Comparison of ENCODE assay signal across 1 cellular context in genomic region chr17:83072600-83073358, GRCh38.
TF ChIP-seq lines count a peak whose summit lies in the region.

No MANE protein-coding gene starts in this region.

TF ChIP-seq in GM23338, 12 proteins besides CTCF, POLR2A, EP300 and RAD21 (continued from another document):
- TF ChIP-seq, protein P1, sequence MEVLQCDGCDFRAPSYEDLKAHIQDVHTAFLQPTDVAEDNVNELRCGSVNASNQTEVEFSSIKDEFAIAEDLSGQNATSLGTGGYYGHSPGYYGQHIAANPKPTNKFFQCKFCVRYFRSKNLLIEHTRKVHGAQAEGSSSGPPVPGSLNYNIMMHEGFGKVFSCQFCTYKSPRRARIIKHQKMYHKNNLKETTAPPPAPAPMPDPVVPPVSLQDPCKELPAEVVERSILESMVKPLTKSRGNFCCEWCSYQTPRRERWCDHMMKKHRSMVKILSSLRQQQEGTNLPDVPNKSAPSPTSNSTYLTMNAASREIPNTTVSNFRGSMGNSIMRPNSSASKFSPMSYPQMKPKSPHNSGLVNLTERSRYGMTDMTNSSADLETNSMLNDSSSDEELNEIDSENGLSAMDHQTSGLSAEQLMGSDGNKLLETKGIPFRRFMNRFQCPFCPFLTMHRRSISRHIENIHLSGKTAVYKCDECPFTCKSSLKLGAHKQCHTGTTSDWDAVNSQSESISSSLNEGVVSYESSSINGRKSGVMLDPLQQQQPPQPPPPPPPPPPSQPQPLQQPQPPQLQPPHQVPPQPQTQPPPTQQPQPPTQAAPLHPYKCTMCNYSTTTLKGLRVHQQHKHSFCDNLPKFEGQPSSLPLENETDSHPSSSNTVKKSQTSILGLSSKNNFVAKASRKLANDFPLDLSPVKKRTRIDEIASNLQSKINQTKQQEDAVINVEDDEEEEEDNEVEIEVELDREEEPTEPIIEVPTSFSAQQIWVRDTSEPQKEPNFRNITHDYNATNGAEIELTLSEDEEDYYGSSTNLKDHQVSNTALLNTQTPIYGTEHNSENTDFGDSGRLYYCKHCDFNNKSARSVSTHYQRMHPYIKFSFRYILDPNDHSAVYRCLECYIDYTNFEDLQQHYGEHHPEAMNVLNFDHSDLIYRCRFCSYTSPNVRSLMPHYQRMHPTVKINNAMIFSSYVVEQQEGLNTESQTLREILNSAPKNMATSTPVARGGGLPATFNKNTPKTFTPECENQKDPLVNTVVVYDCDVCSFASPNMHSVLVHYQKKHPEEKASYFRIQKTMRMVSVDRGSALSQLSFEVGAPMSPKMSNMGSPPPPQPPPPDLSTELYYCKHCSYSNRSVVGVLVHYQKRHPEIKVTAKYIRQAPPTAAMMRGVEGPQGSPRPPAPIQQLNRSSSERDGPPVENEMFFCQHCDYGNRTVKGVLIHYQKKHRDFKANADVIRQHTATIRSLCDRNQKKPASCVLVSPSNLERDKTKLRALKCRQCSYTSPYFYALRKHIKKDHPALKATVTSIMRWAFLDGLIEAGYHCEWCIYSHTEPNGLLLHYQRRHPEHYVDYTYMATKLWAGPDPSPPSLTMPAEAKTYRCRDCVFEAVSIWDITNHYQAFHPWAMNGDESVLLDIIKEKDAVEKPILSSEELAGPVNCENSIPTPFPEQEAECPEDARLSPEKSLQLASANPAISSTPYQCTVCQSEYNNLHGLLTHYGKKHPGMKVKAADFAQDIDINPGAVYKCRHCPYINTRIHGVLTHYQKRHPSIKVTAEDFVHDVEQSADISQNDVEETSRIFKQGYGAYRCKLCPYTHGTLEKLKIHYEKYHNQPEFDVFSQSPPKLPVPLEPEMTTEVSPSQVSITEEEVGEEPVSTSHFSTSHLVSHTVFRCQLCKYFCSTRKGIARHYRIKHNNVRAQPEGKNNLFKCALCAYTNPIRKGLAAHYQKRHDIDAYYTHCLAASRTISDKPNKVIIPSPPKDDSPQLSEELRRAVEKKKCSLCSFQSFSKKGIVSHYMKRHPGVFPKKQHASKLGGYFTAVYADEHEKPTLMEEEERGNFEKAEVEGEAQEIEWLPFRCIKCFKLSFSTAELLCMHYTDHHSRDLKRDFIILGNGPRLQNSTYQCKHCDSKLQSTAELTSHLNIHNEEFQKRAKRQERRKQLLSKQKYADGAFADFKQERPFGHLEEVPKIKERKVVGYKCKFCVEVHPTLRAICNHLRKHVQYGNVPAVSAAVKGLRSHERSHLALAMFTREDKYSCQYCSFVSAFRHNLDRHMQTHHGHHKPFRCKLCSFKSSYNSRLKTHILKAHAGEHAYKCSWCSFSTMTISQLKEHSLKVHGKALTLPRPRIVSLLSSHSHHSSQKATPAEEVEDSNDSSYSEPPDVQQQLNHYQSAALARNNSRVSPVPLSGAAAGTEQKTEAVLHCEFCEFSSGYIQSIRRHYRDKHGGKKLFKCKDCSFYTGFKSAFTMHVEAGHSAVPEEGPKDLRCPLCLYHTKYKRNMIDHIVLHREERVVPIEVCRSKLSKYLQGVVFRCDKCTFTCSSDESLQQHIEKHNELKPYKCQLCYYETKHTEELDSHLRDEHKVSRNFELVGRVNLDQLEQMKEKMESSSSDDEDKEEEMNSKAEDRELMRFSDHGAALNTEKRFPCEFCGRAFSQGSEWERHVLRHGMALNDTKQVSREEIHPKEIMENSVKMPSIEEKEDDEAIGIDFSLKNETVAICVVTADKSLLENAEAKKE (CRISPR knock-in tag; IDR thresholded peaks at IDR 0.05) = no peak
- TF ChIP-seq NANOG (IDR thresholded peaks at IDR 0.05; ENCODE audit: borderline replicate concordance) (no peak), ETS1 (IDR thresholded peaks at IDR 0.05) (no peak), JUNB (IDR thresholded peaks at IDR 0.05; ENCODE audit: unreplicated experiment) (no peak), POLR2AphosphoS5 (IDR thresholded peaks at IDR 0.05; ENCODE audit: low read depth) (no peak)
